8 cellular contexts compared by ENCODE assay signal in the genomic region with DNA sequence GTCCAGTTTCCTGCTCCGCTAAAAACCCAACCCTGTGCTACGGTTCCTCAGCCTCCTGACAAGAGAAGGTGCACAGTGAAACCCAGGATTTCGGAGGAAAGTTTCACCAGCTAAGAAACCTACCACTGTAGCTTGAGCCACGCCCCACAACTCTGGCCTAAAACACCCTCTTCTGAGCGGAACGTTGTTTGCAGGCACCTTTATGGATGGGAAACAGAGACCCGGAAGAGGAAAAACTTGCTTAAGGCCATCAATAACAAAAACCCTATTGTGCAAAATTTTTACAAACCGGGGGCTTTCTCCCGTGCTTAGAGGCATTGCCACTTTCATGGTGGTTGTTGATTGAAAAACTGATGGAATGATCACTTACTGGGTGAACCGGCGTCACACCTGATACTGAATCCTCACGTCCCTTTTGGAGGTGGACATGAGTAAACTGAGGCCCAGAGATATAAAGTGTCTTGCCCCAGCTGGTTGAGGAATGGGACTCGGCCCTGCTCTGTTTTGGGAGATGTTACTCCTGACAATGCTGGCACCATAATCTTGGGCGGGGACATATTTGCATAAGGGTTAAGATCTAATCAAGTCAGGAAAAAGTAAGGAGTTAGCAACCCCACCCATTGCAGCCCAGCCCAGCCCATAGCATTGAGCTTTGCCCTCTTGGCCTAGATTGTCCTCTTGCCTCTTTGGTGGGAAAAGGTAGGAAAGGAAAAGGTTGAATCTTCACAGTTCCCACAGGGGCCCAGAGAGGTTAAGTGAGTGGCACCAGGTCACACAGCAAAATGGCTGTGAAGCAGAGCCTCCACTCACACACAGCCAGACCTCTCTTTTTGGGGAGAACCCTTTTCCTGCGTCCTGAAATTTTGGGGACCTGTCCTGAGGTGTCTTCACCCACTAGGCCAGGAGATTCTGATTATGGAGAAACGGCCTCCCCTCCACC. TPM values are rescaled to one million over a fixed set of nuclear protein-coding genes. Genes with fewer than 3 reads are reported as not detected.
DNase-seq lines count a peak whose midpoint lies in the region; ATAC-seq, FAIRE-seq and TF ChIP-seq lines count a peak whose summit lies in the region.

No MANE protein-coding gene starts in this region.

- ATAC-seq in HG02571 (IDR thresholded peaks at IDR 0.05; ENCODE audit: unreplicated experiment) (no peak), GM19328 (IDR thresholded peaks at IDR 0.05; ENCODE audit: unreplicated experiment) (no peak)

- peaks cover 6% of the 10 kb centered on the region for H3K9me3 Mint-ChIP-seq in astrocyte (ENCODE audit: unreplicated experiment)

- H3K27me3 ChIP-seq in BJ (ENCODE audit: control insufficient read depth, insufficient read depth, low read length) (no peaks in the 10 kb centered on the region), astrocyte (ENCODE audit: insufficient read depth, low read length) (no peaks in the 10 kb centered on the region), keratinocyte (ENCODE audit: control insufficient read depth, extremely low read depth, insufficient read depth, low read length) (peaks cover 5% of the 10 kb centered on the region), stomach smooth muscle (ENCODE audit: control insufficient read depth in 1 of 2, insufficient read depth in 2 of 2, low read length in 2 of 2) (no peaks in the 10 kb centered on the region)

- peaks cover 3% of the 10 kb centered on the region for H3K4me1 ChIP-seq in astrocyte (ENCODE audit: insufficient read depth, low read length)
- peaks cover 6% of the 10 kb centered on the region for H3K4me1 ChIP-seq in keratinocyte (ENCODE audit: control insufficient read depth, extremely low read depth, insufficient read depth, low read length)
- peaks cover 20% of the 10 kb centered on the region for H3K4me1 ChIP-seq in stomach smooth muscle (ENCODE audit: control insufficient read depth, insufficient read depth, low read length)

- no peaks in the 10 kb centered on the region for H4K20me1 ChIP-seq in astrocyte (ENCODE audit: insufficient read depth, low read length)
- no peaks in the 10 kb centered on the region for H4K20me1 ChIP-seq in keratinocyte (ENCODE audit: control insufficient read depth, extremely low read depth, insufficient read depth, low read length)

- no peak for FAIRE-seq in astrocyte (lab: Jason Lieb, UNC)
- FAIRE-seq in keratinocyte (lab: Jason Lieb, UNC), result peak; percentile 58

- H3K9me3 ChIP-seq in astrocyte (ENCODE audit: insufficient read depth, low read depth, low read length), result no peaks in the 10 kb centered on the region
- H3K9me3 ChIP-seq in keratinocyte (ENCODE audit: control insufficient read depth, low read depth, low read length), result no peaks in the 10 kb centered on the region
- no peaks in the 10 kb centered on the region for H3K9me3 ChIP-seq in stomach smooth muscle (ENCODE audit: control insufficient read depth in 2 of 2, low read length in 2 of 2)

- H3K27ac ChIP-seq in astrocyte (ENCODE audit: low read depth, low read length) (no peak overlapping the region), keratinocyte (ENCODE audit: control insufficient read depth, insufficient read depth, low read length) (no peak overlapping the region), stomach smooth muscle (ENCODE audit: low read length) (no peak overlapping the region)

- H3K4me3 ChIP-seq in BJ (ENCODE audit: low read depth, low read length), result peak overlapping the region; percentile 41
- peak overlapping the region; percentile 60 for H3K4me3 ChIP-seq in astrocyte (ENCODE audit: insufficient read depth, low read depth, low read length)
- H3K4me3 ChIP-seq in keratinocyte (ENCODE audit: control insufficient read depth in 2 of 3, extremely low read depth in 1 of 3, insufficient read depth in 2 of 3, low read depth in 1 of 3, low read length in 3 of 3), result peak overlapping the region; percentile 39 to 74 (median 65)
- H3K4me3 ChIP-seq in stomach smooth muscle (ENCODE audit: low read length in 2 of 2), result peak overlapping the region; percentile 78 to 81

- TF ChIP-seq CTCF in BJ (IDR thresholded peaks at IDR 0.05; ENCODE audit: insufficient read depth, low read depth, low read length), result 0 out of 2 replicates have a peak, but pooled peaks have one; percentile 23
- no peak for TF ChIP-seq CTCF in astrocyte (IDR thresholded peaks at IDR 0.05; ENCODE audit: insufficient read depth, low read depth, low read length)
- TF ChIP-seq CTCF in keratinocyte (optimal IDR thresholded peaks at IDR 0.05 in 1 of 3, IDR thresholded peaks at IDR 0.05 in 1 of 3, conservative IDR thresholded peaks at IDR 0.05 in 1 of 3; ENCODE audit: extremely low read depth in 1 of 3, insufficient read depth in 2 of 3, low read length in 3 of 3), result no peak

- DNase-seq in BJ (ENCODE audit: low read depth) (no peak), LoVo (ENCODE audit: low spot score) (peak; percentile 59), astrocyte (ENCODE audit: low read depth) (no peak), keratinocyte (ENCODE audit: low read depth, low spot score) (no peak), OCI-M2 (lab: John Stamatoyannopoulos, UW; ENCODE audit: unreplicated experiment) (no peak)

- no peaks in the 10 kb centered on the region for H3K79me2 ChIP-seq in astrocyte (ENCODE audit: insufficient read depth, low read length)
- H3K79me2 ChIP-seq in keratinocyte (ENCODE audit: control insufficient read depth, insufficient read depth, low read length), result no peaks in the 10 kb centered on the region

- H3K9ac ChIP-seq in astrocyte (ENCODE audit: low read length), result peak overlapping the region; percentile 61
- peak overlapping the region; percentile 58 for H3K9ac ChIP-seq in keratinocyte (ENCODE audit: control insufficient read depth, extremely low read depth, insufficient read depth, low read length)
- peak overlapping the region; percentile 60 to 82 for H3K9ac ChIP-seq in stomach smooth muscle (ENCODE audit: low read length in 2 of 2)

- H3K4me1 Mint-ChIP-seq in astrocyte (ENCODE audit: low read depth, unreplicated experiment), result peaks cover 2% of the 10 kb centered on the region

- peak overlapping the region; percentile 72 for H3K27ac Mint-ChIP-seq in astrocyte (ENCODE audit: unreplicated experiment)

- dilution Hi-C loops in keratinocyte (cut with MboI; ENCODE audit: extremely low pct_ligation_motif_present, low sequenced_read_pairs), result no loop called here

- H2AFZ ChIP-seq in astrocyte (ENCODE audit: low read depth, low read length), result peak overlapping the region; percentile 91
- peak overlapping the region; percentile 83 for H2AFZ ChIP-seq in keratinocyte (ENCODE audit: control insufficient read depth, low read length)

- peak overlapping the region; percentile 85 for H3K4me2 ChIP-seq in astrocyte (ENCODE audit: low read length)
- peak overlapping the region; percentile 92 for H3K4me2 ChIP-seq in keratinocyte (ENCODE audit: control insufficient read depth, extremely low read depth, insufficient read depth, low read depth, low read length)

- no peaks in the 10 kb centered on the region for H3K9me1 ChIP-seq in keratinocyte (ENCODE audit: control insufficient read depth, extremely low read depth, insufficient read depth, low read length)

- H3K27me3 Mint-ChIP-seq in astrocyte (ENCODE audit: low read depth, unreplicated experiment), result peaks cover 33% of the 10 kb centered on the region

- POLR2A ChIA-PET in BJ (lab: Charles Lee), result interaction anchor here (0.6 kb wide), 1 partner anchor 144 kb away, joined by 3 read pairs; no protein-coding TSS in a partner anchor

- peak overlapping the region; percentile 83 for H3K4me3 Mint-ChIP-seq in astrocyte (ENCODE audit: unreplicated experiment)

- CTCF ChIA-PET in BJ (lab: Yijun Ruan, JAX), result interaction anchor here (1.0 to 16.8 kb wide), 4 partner anchors 107 to 250 kb away, joined by 3 to 422 read pairs (median 61); no protein-coding TSS in a partner anchor

- H3K36me3 Mint-ChIP-seq in astrocyte (ENCODE audit: low read depth, unreplicated experiment), result peaks cover 2% of the 10 kb centered on the region

- no peaks in the 10 kb centered on the region for H3K36me3 ChIP-seq in BJ (ENCODE audit: control insufficient read depth, insufficient read depth, low read length)
- H3K36me3 ChIP-seq in astrocyte (ENCODE audit: insufficient read depth, low read length), result no peaks in the 10 kb centered on the region
- H3K36me3 ChIP-seq in keratinocyte (ENCODE audit: control insufficient read depth in 2 of 2, extremely low read depth in 1 of 2, insufficient read depth in 2 of 2, low read length in 2 of 2), result no peaks in the 10 kb centered on the region
- no peaks in the 10 kb centered on the region for H3K36me3 ChIP-seq in stomach smooth muscle (ENCODE audit: control insufficient read depth in 2 of 2, insufficient read depth in 2 of 2, low read length in 2 of 2)

RNA-seq across cellular contexts. Expression of a gene that starts 23.2 kb away (rescaled TPM):
- polyA plus RNA-seq in BJ (2011; rRNA removed) (72.6 and 102 TPM in 2 replicates), keratinocyte (2.4 to 4.5 TPM (median 4.0 TPM) in 3 replicates)
- polyA minus RNA-seq in BJ (2011; rRNA and poly(A)+ RNA removed), result 50.8 and 56.1 TPM in 2 replicates
- 0.23 and 0.41 TPM in 2 replicates for total RNA-seq in astrocyte
- polyA plus RNA-seq in keratinocyte (2011; ENCODE audit: low read depth), result 0.05 TPM
- polyA plus RNA-seq in keratinocyte (2011; cell fraction: cytosol; rRNA removed), result 1.8 and 2.0 TPM in 2 replicates
- polyA plus RNA-seq in keratinocyte (2011; cell fraction: nucleus; rRNA removed), result 3.6 and 4.6 TPM in 2 replicates
- 0.49 and 3.2 TPM in 2 replicates for polyA plus RNA-seq in keratinocyte (2012; ENCODE audit: low replicate concordance)
- polyA minus RNA-seq in keratinocyte, result 3.7 to 6.1 TPM (median 5.8 TPM) in 3 replicates
- 3.8 TPM for polyA minus RNA-seq in keratinocyte (2011; cell fraction: cytosol; rRNA and poly(A)+ RNA removed)
- 1.2 and 2.6 TPM in 2 replicates for polyA minus RNA-seq in keratinocyte (2011; cell fraction: nucleus; rRNA and poly(A)+ RNA removed)

Comparison
In these comparisons a context has a peak if more than half of its experiments do, and no peak if none do; other contexts are left out.
1. RNA of a gene that starts 23.2 kb away (polyA plus RNA-seq): 72.6 to 102 TPM in BJ; 0.05 to 4.6 TPM in keratinocyte; every median in the first group is over 10 times any median in the second.
2. Peak in every context shown above with its lines, with median percentiles within 50 percentile points of each other: H3K4me3 ChIP-seq and H3K9ac ChIP-seq.